ENCODE assay signal across 12 cellular contexts in genomic region chr3:45608296-45608695, GRCh38. TPM values are rescaled to one million over a fixed set of nuclear protein-coding genes. Genes with fewer than 3 reads are reported as not detected.
A peak's percentile ranks its signal among the peaks of the same experiment; 100 is the strongest.
DNase-seq lines count a peak whose midpoint lies in the region; ATAC-seq and TF ChIP-seq lines count a peak whose summit lies in the region.
"Had no signal": no experiment of that assay in that cellular context is flagged by ENCODE, and none has a peak within 500 bp of the region (broad histone marks: within the 10 kb centered on the region; RNA-seq: fewer than 3 reads in every experiment).

No MANE protein-coding gene starts in this region.

- no peak for TF ChIP-seq CTCF in chondrocyte (IDR thresholded peaks at IDR 0.05)
- TF ChIP-seq CTCF in nephron (IDR thresholded peaks at IDR 0.05; ENCODE audit: unreplicated experiment in 3 of 3), result no peak
- TF ChIP-seq CTCF in upper lobe of left lung (IDR thresholded peaks at IDR 0.05), result no peak

- H3K4me3 ChIP-seq in upper lobe of left lung, result no peak overlapping the region

- H3K4me1 Mint-ChIP-seq in activated CD4-positive, alpha-beta T cell treated with anti-CD3 and anti-CD28 coated beads for 36 hours, result peaks cover 33% of the 10 kb centered on the region
- H3K4me1 Mint-ChIP-seq in chondrocyte (ENCODE audit: low read depth) (peaks cover 71% of the 10 kb centered on the region), nephron (peaks cover 89% of the 10 kb centered on the region)

- H3K4me1 ChIP-seq in upper lobe of left lung, result peaks cover 52 to 78% (median 73%) of the 10 kb centered on the region in 4 donors

- H3K27me3 Mint-ChIP-seq in activated CD4-positive, alpha-beta T cell treated with anti-CD3 and anti-CD28 coated beads for 36 hours, result no peaks in the 10 kb centered on the region
- no peaks in the 10 kb centered on the region for H3K27me3 Mint-ChIP-seq in chondrocyte (ENCODE audit: low read depth)
- H3K27me3 Mint-ChIP-seq in nephron (ENCODE audit: low read depth), result no peaks in the 10 kb centered on the region
- H3K27me3 Mint-ChIP-seq: activated T-cell treated with anti-CD3 and anti-CD28 coated beads, Interleukin-2, amount 50 U/mL, for 24 hours; progenitor cell of endocrine pancreas had no signal

- no peak overlapping the region for H3K4me3 Mint-ChIP-seq in activated CD4-positive, alpha-beta T cell treated with anti-CD3 and anti-CD28 coated beads for 36 hours
- H3K4me3 Mint-ChIP-seq in chondrocyte (ENCODE audit: unreplicated experiment) (peak overlapping the region; percentile 48), nephron (peak overlapping the region; percentile 1 to 43 (median 31))
- H3K4me3 Mint-ChIP-seq: activated T-cell treated with anti-CD3 and anti-CD28 coated beads, Interleukin-2, amount 50 U/mL, for 24 hours had no signal

- H3K27ac ChIP-seq in upper lobe of left lung, result peak overlapping the region; percentile 4 to 66 (median 62)

- peaks cover 18% of the 10 kb centered on the region for H3K36me3 Mint-ChIP-seq in activated CD4-positive, alpha-beta T cell treated with anti-CD3 and anti-CD28 coated beads for 36 hours (ENCODE audit: low read depth)
- H3K36me3 Mint-ChIP-seq in chondrocyte (ENCODE audit: low read depth) (no peaks in the 10 kb centered on the region), nephron (ENCODE audit: low read depth) (peaks cover 7% of the 10 kb centered on the region)

- H3K9me3 Mint-ChIP-seq in activated CD4-positive, alpha-beta T cell treated with anti-CD3 and anti-CD28 coated beads for 36 hours (ENCODE audit: low read depth), result no peaks in the 10 kb centered on the region
- H3K9me3 Mint-ChIP-seq in chondrocyte (ENCODE audit: low read depth), result no peaks in the 10 kb centered on the region
- H3K9me3 Mint-ChIP-seq in nephron, result no peaks in the 10 kb centered on the region
- H3K9me3 Mint-ChIP-seq: activated T-cell treated with anti-CD3 and anti-CD28 coated beads, Interleukin-2, amount 50 U/mL, for 24 hours had no signal

- no peaks in the 10 kb centered on the region for H3K9me3 ChIP-seq in upper lobe of left lung

- intact Hi-C loops in activated CD4-positive, alpha-beta T cell treated with anti-CD3 and anti-CD28 coated beads for 36 hours (cut with DNase I, micrococcal nuclease), result no loop called here

- peak overlapping the region; percentile 1 for H3K27ac Mint-ChIP-seq in activated CD4-positive, alpha-beta T cell treated with anti-CD3 and anti-CD28 coated beads for 36 hours
- peak overlapping the region; percentile 95 for H3K27ac Mint-ChIP-seq in chondrocyte (ENCODE audit: unreplicated experiment)
- H3K27ac Mint-ChIP-seq in nephron, result peak overlapping the region; percentile 92 to 94 (median 93)
- H3K27ac Mint-ChIP-seq: activated T-cell treated with anti-CD3 and anti-CD28 coated beads, Interleukin-2, amount 50 U/mL, for 24 hours; progenitor cell of endocrine pancreas had no signal

- POLR2A ChIA-PET in activated CD4-positive, alpha-beta T cell treated with anti-CD3 and anti-CD28 coated beads for 36 hours (lab: Charles Lee), result no interaction called here

- TF ChIP-seq EP300 in upper lobe of left lung (IDR thresholded peaks at IDR 0.05), result no peak

- CTCF ChIA-PET in activated CD4-positive, alpha-beta T cell treated with anti-CD3 and anti-CD28 coated beads for 36 hours (lab: Charles Lee), result no interaction called here

- H3K27me3 ChIP-seq in upper lobe of left lung, result no peaks in the 10 kb centered on the region

- no peak for TF ChIP-seq POLR2A in upper lobe of left lung (IDR thresholded peaks at IDR 0.05)

- ATAC-seq in activated CD4-positive, alpha-beta T cell treated with anti-CD3 and anti-CD28 coated beads for 36 hours, result no peak
- ATAC-seq in upper lobe of left lung (ENCODE audit: low FRiP score in 2 of 2), result no peak

- peaks cover 0 to 18% (median 6%) of the 10 kb centered on the region in 4 donors for H3K36me3 ChIP-seq in upper lobe of left lung

- 77 to 87% methylated on average over 10 of the region's 10 CpGs for WGBS in upper lobe of left lung, 2 donors

- DNase-seq in activated CD4-positive, alpha-beta T cell treated with anti-CD3 and anti-CD28 coated beads for 36 hours, result no peak
- DNase-seq in activated CD4-positive, alpha-beta T cell treated with anti-CD3 and anti-CD28 coated beads for 1 hour, result no peak
- DNase-seq in chondrocyte (ENCODE audit: low spot score) (no peak), upper lobe of left lung (no peak), NCI-H1417 treated with DMSO at 0.1 percent for 48 hours (lab: John Stamatoyannopoulos, UW) (no peak), NCI-H1092 treated with DMSO at 0.1 percent for 48 hours (lab: John Stamatoyannopoulos, UW) (no peak), hepatic stellate cell (ENCODE audit: low spot score) (no peak)
- DNase-seq: activated T-cell treated with anti-CD3 and anti-CD28 coated beads, Interleukin-2, amount 50 U/mL, for 24 hours; COR-L47; stimulated activated CD4-positive, alpha-beta T cell treated with anti-CD3 and anti-CD28 coated beads, Interleukin-4, amount 100 ng/mL, for 1 hour had no signal

RNA-seq across cellular contexts. Expression of gene LIMD1, which starts 13.7 kb away (rescaled TPM):
- total RNA-seq in activated CD4-positive, alpha-beta T cell treated with anti-CD3 and anti-CD28 coated beads for 36 hours, result 10 to 100 TPM; 20.1 to 22.9 TPM
- total RNA-seq in chondrocyte (20.0 to 32.0 TPM (median 29.6 TPM) in 3 replicates), upper lobe of left lung (100 to 1,000 TPM in 2 of 6 donors, 10 to 100 TPM in 4; 78.6 to 176 (median 87.8) TPM)

Comparison
In these comparisons a context has a peak if more than half of its experiments do, and no peak if none do; other contexts are left out.
1. H3K27ac Mint-ChIP-seq: peak in every context shown above with its lines; median percentile 95 in chondrocyte; 93 in nephron; 1 in activated CD4-positive, alpha-beta T cell treated with anti-CD3 and anti-CD28 coated beads for 36 hours.